23 cellular contexts compared by ENCODE assay signal in genomic region chr7:154416714-154417113, GRCh38.
A peak's percentile ranks its signal among the peaks of the same experiment; 100 is the strongest.
DNase-seq lines count a peak whose midpoint lies in the region; ATAC-seq and TF ChIP-seq lines count a peak whose summit lies in the region.
"Had no signal": no experiment of that assay in that cellular context is flagged by ENCODE, and none has a peak within 500 bp of the region (broad histone marks: within the 10 kb centered on the region; RNA-seq: fewer than 3 reads in every experiment).

No MANE protein-coding gene starts in this region.

- H3K4me1 Mint-ChIP-seq in GM23338 = peaks cover 22% of the 10 kb centered on the region
- no peaks in the 10 kb centered on the region for H3K4me1 Mint-ChIP-seq in T-helper 2 cell treated with Interferon-gamma antibody and Interleukin-4, amounts not matched to agents 5 μg/mL and 100 μg/mL, for 36 hours (ENCODE audit: low read depth)
- H3K4me1 Mint-ChIP-seq: CD14-positive monocyte; CD8-positive, alpha-beta memory T cell had no signal

- H3K36me3 Mint-ChIP-seq in GM23338 (ENCODE audit: low read depth) = no peaks in the 10 kb centered on the region
- H3K36me3 Mint-ChIP-seq in T-helper 2 cell treated with Interferon-gamma antibody and Interleukin-4, amounts not matched to agents 5 μg/mL and 100 μg/mL, for 36 hours (ENCODE audit: low read depth) = no peaks in the 10 kb centered on the region
- H3K36me3 Mint-ChIP-seq: CD14-positive monocyte had no signal

- no peaks in the 10 kb centered on the region; the same call in 2 of the 3 replicates for H3K9me3 Mint-ChIP-seq in GM23338
- peaks cover 29% of the 10 kb centered on the region for H3K9me3 Mint-ChIP-seq in T-helper 2 cell treated with Interferon-gamma antibody and Interleukin-4, amounts not matched to agents 5 μg/mL and 100 μg/mL, for 36 hours

- no peak overlapping the region for H3K4me3 Mint-ChIP-seq in GM23338
- no peak overlapping the region for H3K4me3 Mint-ChIP-seq in T-helper 2 cell treated with Interferon-gamma antibody and Interleukin-4, amounts not matched to agents 5 μg/mL and 100 μg/mL, for 36 hours
- H3K4me3 Mint-ChIP-seq: CD14-positive monocyte; CD4-positive, alpha-beta T cell; CD8-positive, alpha-beta memory T cell had no signal

- no peak overlapping the region for H3K4me3 ChIP-seq in GM23338
- no peak overlapping the region for H3K4me3 ChIP-seq in HUES48 (ENCODE audit: low read depth, low read length)
- H3K4me3 ChIP-seq in NT2/D1 (ENCODE audit: insufficient read length, low read depth) = no peak overlapping the region
- no peak overlapping the region for H3K4me3 ChIP-seq in psoas muscle
- H3K4me3 ChIP-seq: A549; BLaER1 treated with 17β-estradiol and CSF1 and Interleukin-3, amounts not matched to agents 10 nM and 100 nM; GM12878; GM23248 had no signal

- no peak overlapping the region for H2AFZ ChIP-seq in GM23338
- H2AFZ ChIP-seq: GM23248 had no signal

- TF ChIP-seq CTCF in GM23338 (conservative IDR thresholded peaks at IDR 0.05; ENCODE audit: low read depth in 2 of 2) (no peak), psoas muscle (IDR thresholded peaks at IDR 0.05) (no peak)

- H3K9me3 ChIP-seq in HUES48 (ENCODE audit: control insufficient read depth, insufficient read depth, low read length) = no peaks in the 10 kb centered on the region
- no peaks in the 10 kb centered on the region for H3K9me3 ChIP-seq in NT2/D1 (ENCODE audit: insufficient read depth, low read length)
- H3K9me3 ChIP-seq in psoas muscle = no peaks in the 10 kb centered on the region
- H3K9me3 ChIP-seq: A549; BE2C; BLaER1 treated with 17β-estradiol and CSF1 and Interleukin-3, amounts not matched to agents 10 nM and 100 nM had no signal

- H4K20me1 ChIP-seq in GM23338 (replicated peaks; ENCODE audit: insufficient read depth) = no peaks in the 10 kb centered on the region

- no peak overlapping the region for H3K9ac ChIP-seq in HUES48 (ENCODE audit: low read depth, low read length)
- H3K9ac ChIP-seq in NT2/D1 (ENCODE audit: insufficient read length, low read depth) = no peak overlapping the region
- H3K9ac ChIP-seq: BLaER1 treated with 17β-estradiol and CSF1 and Interleukin-3, amounts not matched to agents 10 nM and 100 nM; GM23248 had no signal

- ATAC-seq in GM23338 (peak; percentile 51), psoas muscle (no peak)
- ATAC-seq: A549, GM12878 had no signal

- no peaks in the 10 kb centered on the region for H3K27me3 ChIP-seq in GM23338 (ENCODE audit: insufficient read depth)
- H3K27me3 ChIP-seq in HUES48 (ENCODE audit: control insufficient read depth, insufficient read depth, low read length) = no peaks in the 10 kb centered on the region
- H3K27me3 ChIP-seq in NT2/D1 (ENCODE audit: insufficient read depth, insufficient read length) = no peaks in the 10 kb centered on the region
- H3K27me3 ChIP-seq in psoas muscle (ENCODE audit: insufficient read depth in 3 of 3, low read length in 2 of 3) = no peaks in the 10 kb centered on the region
- H3K27me3 ChIP-seq: BE2C; BLaER1 treated with 17β-estradiol and CSF1 and Interleukin-3, amounts not matched to agents 10 nM and 100 nM had no signal

- no peaks in the 10 kb centered on the region for H3K9me2 ChIP-seq in GM23338 (ENCODE audit: insufficient read depth)

- peaks cover 3% of the 10 kb centered on the region for H3K27me3 Mint-ChIP-seq in GM23338 (ENCODE audit: insufficient read depth, low read depth, poor library complexity)
- H3K27me3 Mint-ChIP-seq in T-helper 2 cell treated with Interferon-gamma antibody and Interleukin-4, amounts not matched to agents 5 μg/mL and 100 μg/mL, for 36 hours (ENCODE audit: low read depth) = no peaks in the 10 kb centered on the region
- H3K27me3 Mint-ChIP-seq: CD4-positive, alpha-beta T cell; CD8-positive, alpha-beta memory T cell had no signal

- peaks cover 8% of the 10 kb centered on the region; the same call in 1 of the 2 replicates for H3K36me3 ChIP-seq in GM23338 (ENCODE audit: insufficient read depth)
- no peaks in the 10 kb centered on the region for H3K36me3 ChIP-seq in HUES48 (ENCODE audit: control insufficient read depth, insufficient read depth, low read length)
- no peaks in the 10 kb centered on the region for H3K36me3 ChIP-seq in NT2/D1 (ENCODE audit: insufficient read depth, insufficient read length, low read length)
- no peaks in the 10 kb centered on the region for H3K36me3 ChIP-seq in psoas muscle (ENCODE audit: insufficient read depth in 1 of 2, low read depth in 1 of 2)
- H3K36me3 ChIP-seq: BE2C; BLaER1 treated with 17β-estradiol and CSF1 and Interleukin-3, amounts not matched to agents 10 nM and 100 nM had no signal

- WGBS in psoas muscle, 3 donors = 47 to 50% (median 48%) methylated on average over 6 of the region's 6 CpGs

- no peak overlapping the region for H3K4me2 ChIP-seq in GM23338
- H3K4me2 ChIP-seq: A549; BLaER1 treated with 17β-estradiol and CSF1 and Interleukin-3, amounts not matched to agents 10 nM and 100 nM had no signal

- no peak for DNase-seq in GM23338 (ENCODE audit: low spot score)
- peak; percentile 27 for DNase-seq in NT2/D1 (ENCODE audit: low read depth, low spot score)
- DNase-seq in psoas muscle = no peak
- no peak for DNase-seq in T-helper 2 cell treated with Interferon-gamma antibody and Interleukin-4, amounts not matched to agents 5 μg/mL and 100 μg/mL, for 36 hours (ENCODE audit: low spot score)
- DNase-seq in stimulated activated CD4-positive, alpha-beta T cell treated with anti-CD3 and anti-CD28 coated beads, Interleukin-12 subunit alpha, Interleukin-12 subunit beta, amount 100 ng/mL, for 4 hours = no peak
- DNase-seq in NCI-H187 (lab: John Stamatoyannopoulos, UW) = no peak
- DNase-seq: 8988T; ACHN; AML-193; BE2C; CD4-positive, alpha-beta T cell; CD8-positive, alpha-beta memory T cell; DMS 273 treated with DMSO at 0.1 percent for 48 hours; DMS79; EL; GDM1; GM23248; HCEC 1CT had no signal

- H3K79me2 ChIP-seq in GM23338 (replicated peaks; ENCODE audit: insufficient read depth) = no peaks in the 10 kb centered on the region

- H3K27ac Mint-ChIP-seq in GM23338 = no peak overlapping the region
- no peak overlapping the region for H3K27ac Mint-ChIP-seq in T-helper 2 cell treated with Interferon-gamma antibody and Interleukin-4, amounts not matched to agents 5 μg/mL and 100 μg/mL, for 36 hours
- H3K27ac Mint-ChIP-seq: CD14-positive monocyte; CD4-positive, alpha-beta T cell; CD8-positive, alpha-beta memory T cell had no signal

- H3K27ac ChIP-seq in GM23338 (ENCODE audit: low read depth) (no peak overlapping the region), HUES48 (ENCODE audit: low read depth, low read length) (peak overlapping the region; percentile 20), psoas muscle (peak overlapping the region; percentile 55)
- H3K27ac ChIP-seq: A549; BLaER1 treated with 17β-estradiol and CSF1 and Interleukin-3, amounts not matched to agents 10 nM and 100 nM; GM23248 had no signal

- intact Hi-C loops in psoas muscle (cut with DNase I) = no loop called here

- H3F3A ChIP-seq in GM23338 (replicated peaks; ENCODE audit: low read depth) = no peaks in the 10 kb centered on the region

- H3K4me1 ChIP-seq in GM23338 (ENCODE audit: insufficient read depth) (no peaks in the 10 kb centered on the region), HUES48 (ENCODE audit: control insufficient read depth, insufficient read depth, low read length) (peaks cover 7% of the 10 kb centered on the region; the same call in 1 of the 2 replicates), NT2/D1 (ENCODE audit: insufficient read depth, insufficient read length) (no peaks in the 10 kb centered on the region), psoas muscle (no peaks in the 10 kb centered on the region)
- H3K4me1 ChIP-seq: A549; BE2C; BLaER1 treated with 17β-estradiol and CSF1 and Interleukin-3, amounts not matched to agents 10 nM and 100 nM had no signal
